In genomic region chr19:28492201-28492600, GRCh38 we compare ENCODE assay signal across 35 cellular contexts.
"Had no signal": no experiment of that assay in that cellular context is flagged by ENCODE, and none has a peak within 500 bp of the region (broad histone marks: within the 10 kb centered on the region; RNA-seq: fewer than 3 reads in every experiment).

No MANE protein-coding gene starts in this region.

- H3K4me3 Mint-ChIP-seq: activated CD4-positive, alpha-beta memory T cell treated with anti-CD3 and anti-CD28 coated beads for 36 hours; activated CD4-positive, alpha-beta T cell treated with anti-CD3 and anti-CD28 coated beads for 36 hours; activated CD4-positive, alpha-beta T cell treated with anti-CD3 and anti-CD28 coated beads, Interleukin-2, amount 10 ng/mL, durations not matched to agents 24 days and 14 days; activated CD8-positive, alpha-beta memory T cell treated with anti-CD3 and anti-CD28 coated beads, Interleukin-2, amount 10 ng/mL, durations not matched to agents 7 days and 5 days; activated CD8-positive, alpha-beta T cell treated with anti-CD3 and anti-CD28 coated beads, Interleukin-2, amount 10 ng/mL, durations not matched to agents 7 days and 5 days; activated naive CD4-positive, alpha-beta T cell treated with anti-CD3 and anti-CD28 coated beads for 36 hours; activated naive CD4-positive, alpha-beta T cell treated with anti-CD3 and anti-CD28 coated beads, Interleukin-2, amount 50 U/mL, for 24 hours; activated naive CD8-positive, alpha-beta T cell treated with anti-CD3 and anti-CD28 coated beads for 36 hours; activated naive CD8-positive, alpha-beta T cell treated with anti-CD3 and anti-CD28 coated beads, Interleukin-2, amount 50 U/mL, for 24 hours; activated T-helper 1 cell treated with anti-CD3 and anti-CD28 coated beads, Interleukin-12 subunit alpha, Interleukin-12 subunit beta, Interleukin-2, Interleukin-4 antibody, amounts not matched to agents 30 ng/mL and 10 ng/mL and 1 ng/mL, durations not matched to agents 14 hours and 24 hours and 36 hours had no signal

- H3K4me1 Mint-ChIP-seq: activated CD8-positive, alpha-beta memory T cell treated with anti-CD3 and anti-CD28 coated beads, Interleukin-2, amount 10 ng/mL, durations not matched to agents 7 days and 5 days; activated naive CD8-positive, alpha-beta T cell treated with anti-CD3 and anti-CD28 coated beads for 36 hours had no signal

- H3K9me3 ChIP-seq: adrenal gland, body of pancreas, breast epithelium, colonic mucosa, esophagus squamous epithelium, gastroesophageal sphincter, heart left ventricle had no signal

- H3K9me3 Mint-ChIP-seq: activated CD4-positive, alpha-beta T cell treated with anti-CD3 and anti-CD28 coated beads, Interleukin-2, amount 10 ng/mL, durations not matched to agents 24 days and 14 days; activated naive CD4-positive, alpha-beta T cell treated with anti-CD3 and anti-CD28 coated beads for 36 hours; activated naive CD4-positive, alpha-beta T cell treated with anti-CD3 and anti-CD28 coated beads, Interleukin-2, amount 50 U/mL, for 24 hours; activated naive CD8-positive, alpha-beta T cell treated with anti-CD3 and anti-CD28 coated beads, Interleukin-2, amount 50 U/mL, for 24 hours; activated T-helper 1 cell treated with anti-CD3 and anti-CD28 coated beads, Interleukin-12 subunit alpha, Interleukin-12 subunit beta, Interleukin-2, Interleukin-4 antibody, amounts not matched to agents 30 ng/mL and 10 ng/mL and 1 ng/mL, durations not matched to agents 14 hours and 24 hours and 36 hours; activated T-helper 2 cell treated with anti-CD3 and anti-CD28 coated beads, Interferon-gamma antibody, Interleukin-2, Interleukin-4, amounts not matched to agents 10 μg/mL and 5 μg/mL and 100 μg/mL, durations not matched to agents 14 hours and 24 hours and 36 hours had no signal

- H3K27ac ChIP-seq: adrenal gland, body of pancreas, breast epithelium, cardiac muscle cell, colonic mucosa, epithelial cell of prostate, esophagus squamous epithelium, gastroesophageal sphincter, heart left ventricle had no signal

- H3K27me3 ChIP-seq: body of pancreas, cardiac muscle cell, colonic mucosa, esophagus squamous epithelium, heart left ventricle had no signal

- H3K27ac Mint-ChIP-seq: activated CD4-positive, alpha-beta memory T cell treated with anti-CD3 and anti-CD28 coated beads for 36 hours; activated CD4-positive, alpha-beta T cell treated with anti-CD3 and anti-CD28 coated beads for 36 hours; activated CD4-positive, alpha-beta T cell treated with anti-CD3 and anti-CD28 coated beads, Interleukin-2, amount 10 ng/mL, durations not matched to agents 24 days and 14 days; activated CD8-positive, alpha-beta memory T cell treated with anti-CD3 and anti-CD28 coated beads, Interleukin-2, amount 10 ng/mL, durations not matched to agents 7 days and 5 days; activated CD8-positive, alpha-beta T cell treated with anti-CD3 and anti-CD28 coated beads, Interleukin-2, amount 10 ng/mL, durations not matched to agents 7 days and 5 days; activated naive CD4-positive, alpha-beta T cell treated with anti-CD3 and anti-CD28 coated beads for 36 hours; activated naive CD4-positive, alpha-beta T cell treated with anti-CD3 and anti-CD28 coated beads, Interleukin-2, amount 50 U/mL, for 24 hours; activated naive CD8-positive, alpha-beta T cell treated with anti-CD3 and anti-CD28 coated beads for 36 hours; activated naive CD8-positive, alpha-beta T cell treated with anti-CD3 and anti-CD28 coated beads, Interleukin-2, amount 50 U/mL, for 24 hours; activated T-helper 1 cell treated with anti-CD3 and anti-CD28 coated beads, Interleukin-12 subunit alpha, Interleukin-12 subunit beta, Interleukin-2, Interleukin-4 antibody, amounts not matched to agents 30 ng/mL and 10 ng/mL and 1 ng/mL, durations not matched to agents 14 hours and 24 hours and 36 hours; activated T-helper 2 cell treated with anti-CD3 and anti-CD28 coated beads, Interferon-gamma antibody, Interleukin-2, Interleukin-4, amounts not matched to agents 10 μg/mL and 5 μg/mL and 100 μg/mL, durations not matched to agents 14 hours and 24 hours and 36 hours had no signal

- FAIRE-seq: endometrium, endothelial cell of umbilical vein had no signal

- H3K4me3 ChIP-seq: adrenal gland, body of pancreas, breast epithelium, cardiac muscle cell, colonic mucosa, esophagus squamous epithelium, gastroesophageal sphincter, heart left ventricle had no signal

- H3K27me3 Mint-ChIP-seq: activated CD4-positive, alpha-beta memory T cell treated with anti-CD3 and anti-CD28 coated beads for 36 hours; activated CD4-positive, alpha-beta T cell treated with anti-CD3 and anti-CD28 coated beads for 36 hours; activated CD8-positive, alpha-beta memory T cell treated with anti-CD3 and anti-CD28 coated beads, Interleukin-2, amount 10 ng/mL, durations not matched to agents 7 days and 5 days; activated naive CD4-positive, alpha-beta T cell treated with anti-CD3 and anti-CD28 coated beads, Interleukin-2, amount 50 U/mL, for 24 hours; activated naive CD8-positive, alpha-beta T cell treated with anti-CD3 and anti-CD28 coated beads for 36 hours; activated naive CD8-positive, alpha-beta T cell treated with anti-CD3 and anti-CD28 coated beads, Interleukin-2, amount 50 U/mL, for 24 hours had no signal

- H3K36me3 Mint-ChIP-seq: activated CD4-positive, alpha-beta memory T cell treated with anti-CD3 and anti-CD28 coated beads for 36 hours; activated CD8-positive, alpha-beta memory T cell treated with anti-CD3 and anti-CD28 coated beads, Interleukin-2, amount 10 ng/mL, durations not matched to agents 7 days and 5 days; activated naive CD4-positive, alpha-beta T cell treated with anti-CD3 and anti-CD28 coated beads, Interleukin-2, amount 50 U/mL, for 24 hours; activated naive CD8-positive, alpha-beta T cell treated with anti-CD3 and anti-CD28 coated beads for 36 hours had no signal

- ATAC-seq: activated CD4-positive, alpha-beta T cell treated with anti-CD3 and anti-CD28 coated beads for 36 hours; activated CD8-positive, alpha-beta memory T cell treated with anti-CD3 and anti-CD28 coated beads, Interleukin-2, amount 10 ng/mL, durations not matched to agents 7 days and 5 days; activated CD8-positive, alpha-beta T cell treated with anti-CD3 and anti-CD28 coated beads, Interleukin-2, amount 10 ng/mL, durations not matched to agents 7 days and 5 days; activated naive CD8-positive, alpha-beta T cell treated with anti-CD3 and anti-CD28 coated beads, Interleukin-2, amount 50 U/mL, for 24 hours; body of pancreas; gastroesophageal sphincter had no signal

- DNase-seq: activated CD4-positive, alpha-beta memory T cell treated with anti-CD3 and anti-CD28 coated beads for 36 hours; activated CD4-positive, alpha-beta T cell treated with anti-CD3 and anti-CD28 coated beads for 36 hours; activated CD4-positive, alpha-beta T cell treated with anti-CD3 and anti-CD28 coated beads, Interleukin-2, amount 10 ng/mL, durations not matched to agents 24 days and 14 days; activated CD4-positive, CD25-positive, alpha-beta regulatory T cell; activated CD4-positive, CD25-positive, alpha-beta regulatory T cell treated with anti-CD3 and anti-CD28 coated beads, Interleukin-2, amount 50 U/mL, for 72 hours; activated CD8-positive, alpha-beta memory T cell treated with anti-CD3 and anti-CD28 coated beads, Interleukin-2, amount 10 ng/mL, durations not matched to agents 7 days and 5 days; activated CD8-positive, alpha-beta memory T cell treated with anti-CD3 and anti-CD28 coated beads, Interleukin-2, amount 50 U/mL, for 4 hours; activated CD8-positive, alpha-beta T cell treated with anti-CD3 and anti-CD28 coated beads, Interleukin-2, amount 10 ng/mL, durations not matched to agents 7 days and 5 days; activated effector memory CD4-positive, alpha-beta T cell treated with anti-CD3 and anti-CD28 coated beads, Interleukin-2, amount 50 U/mL, for 16 hours; activated naive CD4-positive, alpha-beta T cell treated with anti-CD3 and anti-CD28 coated beads for 36 hours; activated naive CD8-positive, alpha-beta T cell treated with anti-CD3 and anti-CD28 coated beads for 36 hours; activated naive CD8-positive, alpha-beta T cell treated with anti-CD3 and anti-CD28 coated beads, Interleukin-2, amount 50 U/mL, for 24 hours; activated T-cell treated with anti-CD3 and anti-CD28 coated beads, Interleukin-2, amount 50 U/mL, for 1 hour; activated T-cell treated with anti-CD3 and anti-CD28 coated beads, Interleukin-2, amount 50 U/mL, for 48 hours; adrenal gland; amygdala; aorta; body of pancreas; central memory CD4-positive, alpha-beta T cell; cerebellar nuclear complex; colonic mucosa; effector CD8-positive, alpha-beta T cell; esophagus squamous epithelium; foreskin melanocyte; heart left ventricle; hypothalamus had no signal

- H3K4me1 ChIP-seq: adrenal gland, body of pancreas, breast epithelium, colonic mucosa, esophagus squamous epithelium, gastroesophageal sphincter had no signal

- H3K36me3 ChIP-seq: adrenal gland, breast epithelium, cardiac muscle cell, colonic mucosa, esophagus squamous epithelium, gastroesophageal sphincter, heart left ventricle had no signal
